Comparison of ENCODE assay signal across 8 cellular contexts in genomic region chr1:146228710-146229477, GRCh38. TPM values are rescaled to one million over a fixed set of nuclear protein-coding genes. Genes with fewer than 3 reads are reported as not detected.
A peak's percentile ranks its signal among the peaks of the same experiment; 100 is the strongest.
DNase-seq lines count a peak whose midpoint lies in the region; ATAC-seq and TF ChIP-seq lines count a peak whose summit lies in the region.
"Not testable (repeated sequence)": the region's sequence is repeated elsewhere in the genome, so short reads cannot be mapped to it uniquely, and the experiment has no call there.

NOTCH2NLA (minus strand) TSS chr1:146229021; CDS start chr1:146189337, 39,684 bp downstream.

- in situ Hi-C loops in IMR-90 (cut with MboI; ENCODE audit: low sequenced_read_pairs), result not testable (repeated sequence)

- intact Hi-C loops in IMR-90 (cut with micrococcal nuclease); activated naive CD4-positive, alpha-beta T cell treated with anti-CD3 and anti-CD28 coated beads for 36 hours (cut with micrococcal nuclease); lower leg skin (cut with DNase I; ENCODE audit: low total_unique reads); sigmoid colon (cut with DNase I): not testable (repeated sequence)

- H3K27ac ChIP-seq in DOHH2 (ENCODE audit: low read depth, low read length); temporal lobe (ENCODE audit: low read depth, low read length): not testable (repeated sequence)
- H3K27ac ChIP-seq in IMR-90 (ENCODE audit: insufficient read depth, low read length) (peak within 1 kb of the TSS; percentile 71), VCaP (peak within 1 kb of the TSS; percentile 47), sigmoid colon (peak within 1 kb of the TSS; percentile 74 to 90 (median 84))

- H3K4me1 ChIP-seq in DOHH2 (ENCODE audit: control insufficient read depth, low read length); IMR-90 (ENCODE audit: control insufficient read depth, insufficient read depth, low read length); sigmoid colon: not testable (repeated sequence)

- H3K4me3 Mint-ChIP-seq in activated naive CD4-positive, alpha-beta T cell treated with anti-CD3 and anti-CD28 coated beads for 36 hours, result peak within 1 kb of the TSS; percentile 72

- dilution Hi-C loops in IMR-90 (cut with HindIII; ENCODE audit: low sequenced_read_pairs, unreplicated experiment), result not testable (repeated sequence)

- H3K27me3 Mint-ChIP-seq in activated naive CD4-positive, alpha-beta T cell treated with anti-CD3 and anti-CD28 coated beads for 36 hours (ENCODE audit: low read depth), result not testable (repeated sequence)

- not testable (repeated sequence) for H3K4me1 Mint-ChIP-seq in activated naive CD4-positive, alpha-beta T cell treated with anti-CD3 and anti-CD28 coated beads for 36 hours (ENCODE audit: low read depth)

- WGBS in IMR-90 (ENCODE audit: extremely low coverage in 2 of 2, insufficient read length in 1 of 2), 2 experiments, result no CpG with 5 or more reads among the region's 72 CpGs
- 0% methylated on average over 18 of the region's 72 CpGs; no CpG with 5 or more reads in 1 of the 2 donors for WGBS in lower leg skin, 2 donors
- WGBS in sigmoid colon, 2 donors, result 0% methylated on average over 35 to 41 of the region's 72 CpGs

- not testable (repeated sequence) for H3K36me3 ChIP-seq in DOHH2 (ENCODE audit: control insufficient read depth, low read length); IMR-90 (ENCODE audit: control insufficient read depth, insufficient read depth, low read length); sigmoid colon

- not testable (repeated sequence) for H2AK5ac ChIP-seq in IMR-90 (ENCODE audit: low read depth, low read length)

- not testable (repeated sequence) for H2AK9ac ChIP-seq in IMR-90 (replicated peaks; ENCODE audit: low read depth, low read length, poor library complexity)

- not testable (repeated sequence) for H2AFZ ChIP-seq in IMR-90 (replicated peaks; ENCODE audit: low read length, poor library complexity)

- not testable (repeated sequence) for H3K9me1 ChIP-seq in IMR-90 (ENCODE audit: insufficient read depth, low read length)

- not testable (repeated sequence) for H3K4ac ChIP-seq in IMR-90 (ENCODE audit: low read depth, low read length)

- peak within 1 kb of the TSS; percentile 62 for H2BK5ac ChIP-seq in IMR-90 (ENCODE audit: low read depth, low read length, poor library complexity, severe bottlenecking)

- not testable (repeated sequence) for H3K14ac ChIP-seq in IMR-90 (replicated peaks; ENCODE audit: low read depth, low read length)

- H3K23ac ChIP-seq in IMR-90 (ENCODE audit: low read depth, low read length), result not testable (repeated sequence)

- not testable (repeated sequence) for H3F3A ChIP-seq in DOHH2 (ENCODE audit: control insufficient read depth, insufficient read depth)

- not testable (repeated sequence) for H3K56ac ChIP-seq in IMR-90 (ENCODE audit: extremely low read depth, insufficient read depth, low read length)

- peak; percentile 98 for ATAC-seq in IMR-90 (ENCODE audit: low read depth)

- not testable (repeated sequence) for TF ChIP-seq CTCF in DOHH2 (IDR thresholded peaks at IDR 0.05; ENCODE audit: low read depth, low read length, poor library complexity, severe bottlenecking); IMR-90 (conservative IDR thresholded peaks at IDR 0.05; ENCODE audit: low read depth, low read length); VCaP (conservative IDR thresholded peaks at IDR 0.05); epithelial cell of proximal tubule (conservative IDR thresholded peaks at IDR 0.05; ENCODE audit: low read depth, low read length); lower leg skin (IDR thresholded peaks at IDR 0.05); sigmoid colon (IDR thresholded peaks at IDR 0.05)

- H3K4me2 ChIP-seq in DOHH2 (ENCODE audit: low read length), result peak within 1 kb of the TSS; percentile 51
- H3K4me2 ChIP-seq in IMR-90 (ENCODE audit: low read depth, low read length), result not testable (repeated sequence)

- POLR2A ChIA-PET in IMR-90 (lab: Charles Lee; ENCODE audit: unreplicated experiment), result not testable (repeated sequence)

- not testable (repeated sequence) for H3K79me2 ChIP-seq in DOHH2 (ENCODE audit: control insufficient read depth, low read length)

- peak within 1 kb of the TSS; percentile 70 for H3K9ac ChIP-seq in IMR-90 (ENCODE audit: low read depth, low read length)

- DNase-seq in IMR-90; epithelial cell of proximal tubule (ENCODE audit: low read depth): not testable (repeated sequence)
- peak; percentile 12 for DNase-seq in activated naive CD4-positive, alpha-beta T cell treated with anti-CD3 and anti-CD28 coated beads for 36 hours
- DNase-seq in lower leg skin (ENCODE audit: low spot score in 2 of 2) (peak; percentile 22 to 80), sigmoid colon (peak; percentile 52)

- CTCF ChIA-PET in IMR-90 (lab: Yijun Ruan, JAX); activated naive CD4-positive, alpha-beta T cell treated with anti-CD3 and anti-CD28 coated beads for 36 hours (lab: Charles Lee): not testable (repeated sequence)

- H4K8ac ChIP-seq in IMR-90 (ENCODE audit: low read depth in 2 of 2, low read length in 2 of 2), result not testable (repeated sequence)

- not testable (repeated sequence) for H3K79me1 ChIP-seq in IMR-90 (ENCODE audit: low read depth in 1 of 2, low read length in 2 of 2)

- not testable (repeated sequence) for BruUV-seq in IMR-90 (replicated peaks; lab: Mats Ljungman, UMichigan)

- not testable (repeated sequence) for H3K9me3 Mint-ChIP-seq in activated naive CD4-positive, alpha-beta T cell treated with anti-CD3 and anti-CD28 coated beads for 36 hours

- not testable (repeated sequence) for TF ChIP-seq EP300 in sigmoid colon (IDR thresholded peaks at IDR 0.05)

- not testable (repeated sequence) for H2BK20ac ChIP-seq in IMR-90 (ENCODE audit: low read depth, low read length)

- H3K9me2 ChIP-seq in DOHH2 (replicated peaks; ENCODE audit: control insufficient read depth, low read length), result not testable (repeated sequence)

- H3K36me3 Mint-ChIP-seq in activated naive CD4-positive, alpha-beta T cell treated with anti-CD3 and anti-CD28 coated beads for 36 hours (ENCODE audit: low read depth), result not testable (repeated sequence)

- not testable (repeated sequence) for TF ChIP-seq RAD21 in IMR-90 (IDR thresholded peaks at IDR 0.05; ENCODE audit: low read length)

- not testable (repeated sequence) for H4K91ac ChIP-seq in IMR-90 (ENCODE audit: insufficient read depth, low read depth, low read length)

- H4K20me1 ChIP-seq in DOHH2 (ENCODE audit: control insufficient read depth, insufficient read depth, low read depth, low read length); IMR-90 (ENCODE audit: insufficient read depth, low read length): not testable (repeated sequence)

- H3K27ac Mint-ChIP-seq in activated naive CD4-positive, alpha-beta T cell treated with anti-CD3 and anti-CD28 coated beads for 36 hours, result peak within 1 kb of the TSS; percentile 41

- not testable (repeated sequence) for TF ChIP-seq POLR2A in IMR-90 (IDR thresholded peaks at IDR 0.05; ENCODE audit: low read depth, low read length); lower leg skin (IDR thresholded peaks at IDR 0.05)
- TF ChIP-seq POLR2A in sigmoid colon (IDR thresholded peaks at IDR 0.05), result peak; percentile 66 to 73

- H2BK15ac ChIP-seq in IMR-90 (ENCODE audit: low read depth, low read length), result not testable (repeated sequence)

- H3K18ac ChIP-seq in IMR-90 (ENCODE audit: low read depth, low read length), result not testable (repeated sequence)

- not testable (repeated sequence) for H3K9me3 ChIP-seq in DOHH2 (ENCODE audit: control insufficient read depth, insufficient read depth, low read length); IMR-90 (ENCODE audit: control insufficient read depth, insufficient read depth, low read length); sigmoid colon

- not testable (repeated sequence) for H4K5ac ChIP-seq in IMR-90 (ENCODE audit: low read depth, low read length)

- not testable (repeated sequence) for H2BK120ac ChIP-seq in IMR-90 (ENCODE audit: low read depth, low read length)

- H3K4me3 ChIP-seq in DOHH2 (ENCODE audit: low read length) (peak within 1 kb of the TSS; percentile 58), IMR-90 (ENCODE audit: insufficient read depth, low read depth, low read length) (peak within 1 kb of the TSS; percentile 79), epithelial cell of proximal tubule (ENCODE audit: low read depth, low read length) (peak within 1 kb of the TSS; percentile 64), lower leg skin (ENCODE audit: low read depth, poor library complexity, severe bottlenecking) (peak within 1 kb of the TSS; percentile 85), sigmoid colon (peak within 1 kb of the TSS; percentile 45 to 71 (median 53))

- H3K27me3 ChIP-seq in DOHH2 (ENCODE audit: control insufficient read depth, low read length); IMR-90 (ENCODE audit: control insufficient read depth, insufficient read depth, low read length); sigmoid colon: not testable (repeated sequence)

RNA-seq across cellular contexts. Expression of gene NOTCH2NLA, which starts in this region (rescaled TPM):
- 51.7 and 55.4 TPM in 2 replicates for total RNA-seq in IMR-90 (2012; rRNA removed)
- 23.6 and 24.8 TPM in 2 replicates for polyA plus RNA-seq in IMR-90 (2012; rRNA removed)
- 22.3 and 24.0 TPM in 2 replicates for polyA plus RNA-seq in IMR-90 (2012; cell fraction: cytosol; rRNA removed)
- 11.7 and 12.8 TPM in 2 replicates for polyA plus RNA-seq in IMR-90 (2012; cell fraction: nucleus; rRNA removed; ENCODE audit: low replicate concordance)
- 10 to 100 TPM; 21.7 to 25.3 TPM for total RNA-seq in activated naive CD4-positive, alpha-beta T cell treated with anti-CD3 and anti-CD28 coated beads for 36 hours
- total RNA-seq in epithelial cell of proximal tubule, result 30.0 and 32.3 TPM in 2 replicates
- total RNA-seq in lower leg skin, result 10 to 100 TPM; 71.6 to 92.9 (median 83.8) TPM
- 10 to 100 TPM; 25.7 to 52.9 (median 36.2) TPM for total RNA-seq in sigmoid colon
- 10 to 100 TPM in 1 of 3 donors, 1 to 10 TPM in 2; 5.3 to 18.2 (median 6.6) TPM for polyA plus RNA-seq in sigmoid colon
- total RNA-seq in temporal lobe, result 14.3 TPM
